22 cellular contexts compared by ENCODE assay signal in the genomic region with DNA sequence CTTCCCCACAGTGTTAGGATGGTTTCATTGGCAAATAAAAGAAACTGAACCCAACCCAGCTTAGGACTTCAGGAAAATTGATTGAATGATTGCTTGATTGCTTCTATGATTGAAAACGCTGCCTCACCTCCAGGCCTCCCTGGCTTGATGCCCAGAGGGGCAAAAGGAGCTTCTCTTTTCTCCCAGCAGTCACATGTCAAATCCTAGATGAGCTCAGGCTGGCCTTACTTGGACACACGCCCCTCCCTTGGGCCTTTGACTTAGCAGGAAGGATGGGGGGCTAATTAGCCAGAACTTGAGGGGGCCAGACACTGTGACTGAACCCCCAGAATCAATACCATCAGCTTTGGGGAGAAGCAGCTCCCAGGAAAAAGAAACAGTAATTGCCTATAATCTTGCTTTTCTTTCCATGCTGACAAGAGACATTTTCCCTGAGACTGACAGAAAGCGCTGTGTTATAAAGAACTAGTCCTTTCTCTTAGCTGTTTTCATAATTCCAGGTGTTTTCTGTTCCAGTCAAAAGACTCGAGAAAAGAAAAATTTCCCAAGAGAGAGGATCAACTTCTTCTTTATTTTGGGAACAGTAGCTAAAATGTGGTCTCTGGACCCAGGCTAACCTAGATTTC. TPM values are rescaled to one million over a fixed set of nuclear protein-coding genes. Genes with fewer than 3 reads are reported as not detected.
A peak's percentile ranks its signal among the peaks of the same experiment; 100 is the strongest.
DNase-seq lines count a peak whose midpoint lies in the region; ATAC-seq and TF ChIP-seq lines count a peak whose summit lies in the region.
"Had no signal": no experiment of that assay in that cellular context is flagged by ENCODE, and none has a peak within 500 bp of the region (broad histone marks: within the 10 kb centered on the region; RNA-seq: fewer than 3 reads in every experiment).

No MANE protein-coding gene starts in this region.

- H3K27me3 Mint-ChIP-seq in activated naive CD8-positive, alpha-beta T cell, result no peaks in the 10 kb centered on the region
- H3K27me3 Mint-ChIP-seq in activated naive CD8-positive, alpha-beta T cell treated with anti-CD3 and anti-CD28 coated beads for 36 hours, result no peaks in the 10 kb centered on the region
- H3K27me3 Mint-ChIP-seq: activated CD8-positive, alpha-beta T cell treated with anti-CD3 and anti-CD28 coated beads for 36 hours; CD4-positive, CD25-positive, alpha-beta regulatory T cell; naive thymus-derived CD4-positive, alpha-beta T cell had no signal

- peaks cover 29% of the 10 kb centered on the region for H3K36me3 Mint-ChIP-seq in activated naive CD8-positive, alpha-beta T cell
- H3K36me3 Mint-ChIP-seq in activated naive CD8-positive, alpha-beta T cell treated with anti-CD3 and anti-CD28 coated beads for 36 hours, result peaks cover 34% of the 10 kb centered on the region

- 79% methylated on average over 3 of the region's 4 CpGs for WGBS in mesenchymal stem cell
- 85% methylated on average over 4 of the region's 4 CpGs for WGBS in smooth muscle cell (ENCODE audit: low lambda C conversion rate)

- H3K18ac ChIP-seq in mesenchymal stem cell (ENCODE audit: low read depth in 1 of 2, low read length in 2 of 2), result peak overlapping the region in 1 of 2 experiments; percentile 51

- H2BK120ac ChIP-seq in mesenchymal stem cell (ENCODE audit: low read depth, low read length), result no peak overlapping the region

- no peaks in the 10 kb centered on the region for H3K36me3 ChIP-seq in mesenchymal stem cell (ENCODE audit: control insufficient read depth in 1 of 2, insufficient read depth in 2 of 2, low read depth in 1 of 2, low read length in 2 of 2)
- H3K36me3 ChIP-seq in smooth muscle cell (ENCODE audit: low read depth), result no peaks in the 10 kb centered on the region
- H3K36me3 ChIP-seq: transverse colon had no signal

- no peak overlapping the region for H2BK5ac ChIP-seq in mesenchymal stem cell (ENCODE audit: low read depth, low read length, poor library complexity, severe bottlenecking)

- H3K4me3 ChIP-seq in mesenchymal stem cell (ENCODE audit: insufficient read depth in 1 of 2, low read depth in 1 of 2, low read length in 2 of 2) (no peak overlapping the region), smooth muscle cell (no peak overlapping the region)
- H3K4me3 ChIP-seq: SK-N-MC, transverse colon had no signal

- peaks cover 27% of the 10 kb centered on the region for H3K4me1 Mint-ChIP-seq in activated naive CD8-positive, alpha-beta T cell (ENCODE audit: low read depth)
- peaks cover 6% of the 10 kb centered on the region for H3K4me1 Mint-ChIP-seq in activated naive CD8-positive, alpha-beta T cell treated with anti-CD3 and anti-CD28 coated beads for 36 hours

- H4K91ac ChIP-seq in mesenchymal stem cell (ENCODE audit: low read length), result no peak overlapping the region

- no peak for ATAC-seq in GM18868 (IDR thresholded peaks at IDR 0.05; ENCODE audit: unreplicated experiment)
- ATAC-seq: activated CD8-positive, alpha-beta T cell treated with anti-CD3 and anti-CD28 coated beads for 36 hours; naive thymus-derived CD4-positive, alpha-beta T cell; sciatic nerve had no signal

- no peak overlapping the region for H2AFZ ChIP-seq in mesenchymal stem cell (ENCODE audit: low read depth, low read length)
- H2AFZ ChIP-seq in smooth muscle cell (ENCODE audit: low read depth), result no peak overlapping the region

- H3K9me3 Mint-ChIP-seq in activated naive CD8-positive, alpha-beta T cell (ENCODE audit: low read depth), result peaks cover 3% of the 10 kb centered on the region
- peaks cover 4% of the 10 kb centered on the region for H3K9me3 Mint-ChIP-seq in activated naive CD8-positive, alpha-beta T cell treated with anti-CD3 and anti-CD28 coated beads for 36 hours
- H3K9me3 Mint-ChIP-seq: HFFc6 had no signal

- H3K4ac ChIP-seq in mesenchymal stem cell (ENCODE audit: low read depth in 1 of 2, low read length in 2 of 2), result peak overlapping the region in 1 of 2 experiments; percentile 50

- no peak for TF ChIP-seq CTCF in smooth muscle cell (IDR thresholded peaks at IDR 0.05; ENCODE audit: borderline replicate concordance, insufficient read depth, poor library complexity, severe bottlenecking)

- H3K9ac ChIP-seq in mesenchymal stem cell (ENCODE audit: low read length) (no peak overlapping the region), smooth muscle cell (ENCODE audit: low read depth) (no peak overlapping the region)

- DNase-seq in activated naive CD8-positive, alpha-beta T cell treated with anti-CD3 and anti-CD28 coated beads for 36 hours, result no peak
- DNase-seq in OCI-M1 (lab: John Stamatoyannopoulos, UW), result peak; percentile 59
- no peak for DNase-seq in mesenchymal stem cell
- DNase-seq in smooth muscle cell (lab: John Stamatoyannopoulos, UW; ENCODE audit: unreplicated experiment), result no peak
- DNase-seq in NCI-H524 (lab: John Stamatoyannopoulos, UW), result no peak
- DNase-seq in D341Med (ENCODE audit: low spot score), result no peak
- DNase-seq: activated CD8-positive, alpha-beta T cell treated with anti-CD3 and anti-CD28 coated beads for 36 hours; CD4-positive, CD25-positive, alpha-beta regulatory T cell; DMS153; effector CD8-positive, alpha-beta T cell; HFFc6; mammary epithelial cell; naive thymus-derived CD4-positive, alpha-beta T cell; NCI-H1417; NCI-H2081 treated with DMSO at 0.1 percent for 48 hours; NCI-H524 treated with DMSO at 0.1 percent for 48 hours; transverse colon had no signal

- peak overlapping the region; percentile 3 for H4K8ac ChIP-seq in mesenchymal stem cell (ENCODE audit: low read length)

- H3K9me3 ChIP-seq in mesenchymal stem cell (ENCODE audit: control insufficient read depth, low read length) (no peaks in the 10 kb centered on the region), smooth muscle cell (replicated peaks; ENCODE audit: low read depth) (no peaks in the 10 kb centered on the region)
- H3K9me3 ChIP-seq: transverse colon had no signal

- H3K27ac Mint-ChIP-seq in activated naive CD8-positive, alpha-beta T cell, result peak overlapping the region; percentile 22
- H3K27ac Mint-ChIP-seq in activated naive CD8-positive, alpha-beta T cell treated with anti-CD3 and anti-CD28 coated beads for 36 hours, result no peak overlapping the region
- H3K27ac Mint-ChIP-seq: activated CD8-positive, alpha-beta T cell treated with anti-CD3 and anti-CD28 coated beads for 36 hours had no signal

- H3K79me2 ChIP-seq in smooth muscle cell (ENCODE audit: low read depth), result no peaks in the 10 kb centered on the region

- H2BK15ac ChIP-seq in mesenchymal stem cell (ENCODE audit: low read depth, poor library complexity, severe bottlenecking), result no peak overlapping the region

- H3K4me3 Mint-ChIP-seq in activated naive CD8-positive, alpha-beta T cell, result no peak overlapping the region
- no peak overlapping the region for H3K4me3 Mint-ChIP-seq in activated naive CD8-positive, alpha-beta T cell treated with anti-CD3 and anti-CD28 coated beads for 36 hours
- H3K4me3 Mint-ChIP-seq: activated CD8-positive, alpha-beta T cell treated with anti-CD3 and anti-CD28 coated beads for 36 hours; CD4-positive, CD25-positive, alpha-beta regulatory T cell; naive thymus-derived CD4-positive, alpha-beta T cell had no signal

- peaks cover 8% of the 10 kb centered on the region for H3F3A ChIP-seq in smooth muscle cell (ENCODE audit: low read depth)

- H3K14ac ChIP-seq in mesenchymal stem cell (ENCODE audit: low read length in 2 of 2), result no peak overlapping the region

- H3K27me3 ChIP-seq in mesenchymal stem cell (ENCODE audit: control insufficient read depth in 1 of 2, insufficient read depth in 1 of 2, low read length in 2 of 2) (no peaks in the 10 kb centered on the region), smooth muscle cell (ENCODE audit: low read depth) (no peaks in the 10 kb centered on the region)
- H3K27me3 ChIP-seq: transverse colon had no signal

- H4K20me1 ChIP-seq in smooth muscle cell (ENCODE audit: low read depth), result no peaks in the 10 kb centered on the region

- H2BK12ac ChIP-seq in mesenchymal stem cell (ENCODE audit: low read length in 2 of 2), result peak overlapping the region in 1 of 2 experiments; percentile 75

- H3K4me1 ChIP-seq in mesenchymal stem cell (ENCODE audit: control insufficient read depth, insufficient read depth, low read depth, low read length) (peaks cover 18% of the 10 kb centered on the region), smooth muscle cell (ENCODE audit: low read depth) (peaks cover 13% of the 10 kb centered on the region)

- H3K23ac ChIP-seq in mesenchymal stem cell (ENCODE audit: low read length in 2 of 2), result no peak overlapping the region

- H3K79me1 ChIP-seq in mesenchymal stem cell (replicated peaks; ENCODE audit: low read length, poor library complexity, severe bottlenecking), result no peaks in the 10 kb centered on the region

- H3K27ac ChIP-seq in mesenchymal stem cell (ENCODE audit: low read length, poor library complexity, severe bottlenecking), result peak overlapping the region; percentile 56
- H3K27ac ChIP-seq in smooth muscle cell (ENCODE audit: low read depth), result peak overlapping the region; percentile 29
- H3K27ac ChIP-seq: RWPE1, SK-N-MC, transverse colon had no signal

- H2AK5ac ChIP-seq in mesenchymal stem cell (ENCODE audit: low read length, severe bottlenecking), result peak overlapping the region; percentile 49

- H3K4me2 ChIP-seq in mesenchymal stem cell (ENCODE audit: low read length, poor library complexity, severe bottlenecking), result no peak overlapping the region
- H3K4me2 ChIP-seq in smooth muscle cell, result peak overlapping the region; percentile 36

RNA-seq across cellular contexts. Expression of a gene that starts 50.8 kb away (rescaled TPM):
- 100 to 1,000 TPM; 219 to 221 TPM for total RNA-seq in activated naive CD8-positive, alpha-beta T cell treated with anti-CD3 and anti-CD28 coated beads for 36 hours
- 332 TPM for polyA plus RNA-seq in mesenchymal stem cell (2013, experiment 1 of 2)
- 334 TPM for polyA plus RNA-seq in mesenchymal stem cell (2013, experiment 2 of 2)
- total RNA-seq in smooth muscle cell, result 226 and 269 TPM in 2 replicates
- 363 and 366 TPM in 2 replicates for polyA plus RNA-seq in smooth muscle cell
